ENCODE assay signal across 9 cellular contexts in genomic region chr7:44398953-44399574, GRCh38.
DNase-seq lines count a peak whose midpoint lies in the region; ATAC-seq and TF ChIP-seq lines count a peak whose summit lies in the region.
"Had no signal": no experiment of that assay in that cellular context is flagged by ENCODE, and none has a peak within 500 bp of the region (broad histone marks: within the 10 kb centered on the region; RNA-seq: fewer than 3 reads in every experiment).

No MANE protein-coding gene starts in this region.

- POLR2A ChIA-PET in CD8-positive, alpha-beta T cell (lab: Charles Lee), result no interaction called here

- no peak overlapping the region for H3K4me3 Mint-ChIP-seq in CD8-positive, alpha-beta T cell

- TF ChIP-seq CTCF in astrocyte of the spinal cord (IDR thresholded peaks at IDR 0.05; ENCODE audit: low read depth, low read length) (no peak), psoas muscle (IDR thresholded peaks at IDR 0.05) (no peak)
- no peak for TF ChIP-seq CTCF in CD8-positive, alpha-beta T cell (IDR thresholded peaks at IDR 0.05)

- no peak overlapping the region for H3K27ac Mint-ChIP-seq in CD8-positive, alpha-beta T cell

- H3K27ac ChIP-seq in psoas muscle, result peak overlapping the region; percentile 87
- no peak overlapping the region for H3K27ac ChIP-seq in CD8-positive, alpha-beta T cell (ENCODE audit: low read depth, low read length)
- H3K27ac ChIP-seq: breast epithelium had no signal

- peak; percentile 42 to 65 (median 48) for ATAC-seq in psoas muscle
- ATAC-seq in GM19328 (IDR thresholded peaks at IDR 0.05; ENCODE audit: unreplicated experiment), result no peak
- ATAC-seq in CD8-positive, alpha-beta T cell, result no peak

- H3K9me3 Mint-ChIP-seq in CD8-positive, alpha-beta T cell, result no peaks in the 10 kb centered on the region

- H3K36me3 ChIP-seq in psoas muscle (ENCODE audit: insufficient read depth in 1 of 2, low read depth in 1 of 2), result peaks cover 0 to 28% of the 10 kb centered on the region in 2 donors
- H3K36me3 ChIP-seq in CD8-positive, alpha-beta T cell (ENCODE audit: insufficient read depth, low read length), result peaks cover 33% of the 10 kb centered on the region
- H3K36me3 ChIP-seq: breast epithelium had no signal

- H3K9me3 ChIP-seq in psoas muscle, result no peaks in the 10 kb centered on the region
- no peaks in the 10 kb centered on the region for H3K9me3 ChIP-seq in CD8-positive, alpha-beta T cell (ENCODE audit: low read length)
- H3K9me3 ChIP-seq: breast epithelium had no signal

- peaks cover 42% of the 10 kb centered on the region for H3K4me1 ChIP-seq in psoas muscle
- no peaks in the 10 kb centered on the region for H3K4me1 ChIP-seq in CD8-positive, alpha-beta T cell (ENCODE audit: insufficient read depth, low read length)
- H3K4me1 ChIP-seq: breast epithelium had no signal

- peaks cover 2% of the 10 kb centered on the region for H3K4me1 Mint-ChIP-seq in CD8-positive, alpha-beta T cell (ENCODE audit: low read depth)

- H3K36me3 Mint-ChIP-seq in CD8-positive, alpha-beta T cell, result peaks cover 81% of the 10 kb centered on the region

- no peaks in the 10 kb centered on the region for H3K27me3 ChIP-seq in psoas muscle (ENCODE audit: insufficient read depth in 3 of 3, low read length in 2 of 3)
- H3K27me3 ChIP-seq in CD8-positive, alpha-beta T cell (ENCODE audit: insufficient read depth, low read length), result no peaks in the 10 kb centered on the region
- H3K27me3 ChIP-seq: breast epithelium had no signal

- CTCF ChIA-PET in CD8-positive, alpha-beta T cell (lab: Charles Lee), result no interaction called here

- 31 to 42% (median 41%) methylated on average over 8 of the region's 8 CpGs for WGBS in psoas muscle, 3 donors

- intact Hi-C loops in psoas muscle (cut with DNase I), result loop anchor here in 1 of 2 donors (1.0 kb wide), 1 partner anchor 78 kb away; no protein-coding TSS in a partner anchor
- intact Hi-C loops in CD8-positive, alpha-beta T cell (cut with DNase I, micrococcal nuclease), result no loop called here

- H3K4me3 ChIP-seq in astrocyte of the spinal cord (ENCODE audit: low read depth, low read length) (no peak overlapping the region), psoas muscle (peak overlapping the region; percentile 41)
- H3K4me3 ChIP-seq in CD8-positive, alpha-beta T cell (ENCODE audit: low read depth, low read length), result no peak overlapping the region
- H3K4me3 ChIP-seq: breast epithelium had no signal

- DNase-seq in NCI-H2196 (lab: John Stamatoyannopoulos, UW; ENCODE audit: unreplicated experiment), result peak; percentile 13
- DNase-seq in NCI-H2196 treated with DMSO at 0.1 percent for 48 hours (lab: John Stamatoyannopoulos, UW; ENCODE audit: unreplicated experiment), result no peak
- peak; percentile 88 for DNase-seq in NCI-H2107 (lab: John Stamatoyannopoulos, UW)
- DNase-seq in astrocyte of the spinal cord (ENCODE audit: low read depth, low spot score), result peak; percentile 45
- DNase-seq in psoas muscle, result no peak
- DNase-seq in kidney glomerular epithelial cell (lab: John Stamatoyannopoulos, UW), result no peak
- DNase-seq in CD8-positive, alpha-beta T cell, result no peak

- in situ Hi-C loops in astrocyte of the spinal cord (cut with HindIII; ENCODE audit: low sequenced_read_pairs), result no loop called here

- no peaks in the 10 kb centered on the region for H3K27me3 Mint-ChIP-seq in CD8-positive, alpha-beta T cell (ENCODE audit: low read depth)

Comparison
In these comparisons a context has a peak if more than half of its experiments do, and no peak if none do; other contexts are left out.
1. DNase-seq: peak in NCI-H2196 (single experiment), NCI-H2107 (single experiment) and astrocyte of the spinal cord (single experiment); none in NCI-H2196 treated with DMSO at 0.1 percent for 48 hours (single experiment), psoas muscle (0 of 2), kidney glomerular epithelial cell (single experiment) and CD8-positive, alpha-beta T cell (0 of 7).
2. ATAC-seq: peak in psoas muscle (4 of 4); none in GM19328 (single experiment) and CD8-positive, alpha-beta T cell (single experiment).